15 cellular contexts compared by ENCODE assay signal in the genomic region with DNA sequence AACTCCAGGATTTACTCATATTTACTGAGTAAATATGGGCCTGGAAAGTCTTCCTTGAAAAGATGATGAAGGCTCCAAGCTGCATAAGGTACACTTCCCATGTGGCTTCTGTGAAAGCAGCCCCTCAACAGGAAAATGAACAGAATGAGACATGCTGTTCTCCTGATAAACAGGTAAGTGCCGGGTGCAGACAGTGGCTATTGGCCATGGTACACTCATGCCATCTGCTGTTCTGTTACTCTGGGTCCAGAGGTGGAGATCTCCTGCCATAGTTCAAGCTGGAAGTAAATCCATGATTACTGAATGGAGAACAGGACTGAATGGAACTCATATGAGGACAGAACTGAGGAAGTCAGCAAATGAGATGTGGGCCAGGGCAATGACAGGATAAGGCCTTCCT.
DNase-seq lines count a peak whose midpoint lies in the region; ATAC-seq, FAIRE-seq and TF ChIP-seq lines count a peak whose summit lies in the region.
"Had no signal": no experiment of that assay in that cellular context is flagged by ENCODE, and none has a peak within 500 bp of the region (broad histone marks: within the 10 kb centered on the region; RNA-seq: fewer than 3 reads in every experiment).

No MANE protein-coding gene starts in this region.

- H3K27ac ChIP-seq in RWPE1, result no peak overlapping the region
- no peak overlapping the region for H3K27ac ChIP-seq in foreskin keratinocyte
- H3K27ac ChIP-seq: BLaER1 had no signal

- no peak overlapping the region for H3K4me3 Mint-ChIP-seq in effector memory CD8-positive, alpha-beta T cell
- H3K4me3 Mint-ChIP-seq: central memory CD8-positive, alpha-beta T cell; nephron; T-helper 1 cell treated with Interleukin-12 subunit alpha and Interleukin-12 subunit beta and Interleukin-4 antibody, amounts not matched to agents 30 μg/mL and 1 μg/mL, for 36 hours had no signal

- TF ChIP-seq CTCF in D721Med (IDR thresholded peaks at IDR 0.05; ENCODE audit: insufficient read depth, missing control alignments) (peak; percentile 29), RWPE1 (conservative IDR thresholded peaks at IDR 0.05; ENCODE audit: low read depth) (no peak), foreskin keratinocyte (conservative IDR thresholded peaks at IDR 0.05) (peak; percentile 62)

- no peaks in the 10 kb centered on the region for H3K36me3 Mint-ChIP-seq in effector memory CD8-positive, alpha-beta T cell (ENCODE audit: insufficient read depth)

- FAIRE-seq in D721Med (lab: Jason Lieb, UNC), result no peak

- H3K4me1 ChIP-seq in foreskin keratinocyte, result no peaks in the 10 kb centered on the region

- H3K27me3 Mint-ChIP-seq in effector memory CD8-positive, alpha-beta T cell, result peaks cover 0 to 10% of the 10 kb centered on the region in 2 donors
- H3K27me3 Mint-ChIP-seq: central memory CD8-positive, alpha-beta T cell had no signal

- H3K27me3 ChIP-seq in foreskin keratinocyte, result no peaks in the 10 kb centered on the region
- H3K27me3 ChIP-seq: BLaER1 had no signal

- POLR2A ChIA-PET in RWPE1 (lab: Yijun Ruan, JAX; ENCODE audit: low non-redundant PET), result no interaction called here

- peaks cover 0 to 4% of the 10 kb centered on the region in 2 donors for H3K9me3 Mint-ChIP-seq in effector memory CD8-positive, alpha-beta T cell
- H3K9me3 Mint-ChIP-seq: central memory CD8-positive, alpha-beta T cell; T-helper 1 cell treated with Interleukin-12 subunit alpha and Interleukin-12 subunit beta and Interleukin-4 antibody, amounts not matched to agents 30 μg/mL and 1 μg/mL, for 36 hours had no signal

- CTCF ChIA-PET in RWPE1 (lab: Yijun Ruan, JAX), result interaction anchor here (0.5 to 1.9 kb wide), 9 partner anchors 26 to 517 kb away, joined by 3 to 28 read pairs (median 3); no protein-coding TSS in a partner anchor

- ATAC-seq in foreskin keratinocyte, result peak; percentile 47
- no peak for ATAC-seq in GM21515 (IDR thresholded peaks at IDR 0.05; ENCODE audit: unreplicated experiment)
- ATAC-seq in effector memory CD8-positive, alpha-beta T cell (replicated peaks), result no peak

- no peaks in the 10 kb centered on the region for H3K4me1 Mint-ChIP-seq in effector memory CD8-positive, alpha-beta T cell (ENCODE audit: low read depth in 2 of 2)
- H3K4me1 Mint-ChIP-seq: central memory CD8-positive, alpha-beta T cell; nephron had no signal

- DNase-seq in D721Med (ENCODE audit: insufficient read length, low spot score) (no peak), RWPE1 (ENCODE audit: low spot score) (peak; percentile 63), foreskin keratinocyte (peak in 1 of 2 donors; percentile 17), pons (ENCODE audit: low spot score) (peak; percentile 56), H4 (ENCODE audit: low spot score) (no peak)
- DNase-seq in activated CD4-positive, CD25-positive, alpha-beta regulatory T cell (lab: John Stamatoyannopoulos, UW), result no peak
- no peak for DNase-seq in effector memory CD8-positive, alpha-beta T cell
- DNase-seq: activated CD4-positive, alpha-beta T cell treated with anti-CD3 and anti-CD28 coated beads, Interleukin-2, amount 50 U/mL, for 4 hours; NCI-H1048; NCI-H748 treated with DMSO at 0.1 percent for 48 hours had no signal

- H3K27ac Mint-ChIP-seq in effector memory CD8-positive, alpha-beta T cell, result no peak overlapping the region
- H3K27ac Mint-ChIP-seq: nephron; T-helper 1 cell treated with Interleukin-12 subunit alpha and Interleukin-12 subunit beta and Interleukin-4 antibody, amounts not matched to agents 30 μg/mL and 1 μg/mL, for 36 hours had no signal

Comparison
In these comparisons a context has a peak if more than half of its experiments do, and no peak if none do; other contexts are left out.
1. DNase-seq: peak in RWPE1 (single experiment) and pons (single experiment); none in D721Med (single experiment), activated CD4-positive, CD25-positive, alpha-beta regulatory T cell (0 of 4), effector memory CD8-positive, alpha-beta T cell (0 of 3) and H4 (single experiment).